13 cellular contexts compared by ENCODE assay signal in the genomic region with DNA sequence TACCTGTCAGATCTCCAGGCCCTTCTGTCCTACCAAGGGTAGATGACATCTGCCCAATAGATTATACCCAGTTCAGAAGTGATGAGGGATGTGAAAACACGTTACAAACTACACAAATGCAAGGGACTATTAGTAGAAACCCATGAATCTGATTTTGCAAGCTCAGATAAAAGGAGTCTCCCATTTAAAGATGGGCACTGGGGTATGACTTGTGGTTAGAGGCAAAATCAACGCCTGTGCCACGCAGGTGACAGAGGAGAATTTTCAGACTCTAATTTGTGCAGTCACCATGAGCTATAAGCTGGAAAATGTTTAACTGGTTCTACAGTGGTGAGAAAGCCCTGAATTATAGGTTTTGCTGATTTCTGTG.
"Had no signal": no experiment of that assay in that cellular context is flagged by ENCODE, and none has a peak within 500 bp of the region (broad histone marks: within the 10 kb centered on the region; RNA-seq: fewer than 3 reads in every experiment).

No MANE protein-coding gene starts in this region.

- ATAC-seq: activated CD4-positive, CD25-positive, alpha-beta regulatory T cell treated with anti-CD3 and anti-CD28 coated beads, Interleukin-2, amount 50 U/mL, for 24 hours; effector memory CD8-positive, alpha-beta T cell had no signal

- DNase-seq: activated naive CD4-positive, alpha-beta T cell treated with Interleukin-2 at 50 U/mL for 16 hours; activated T-cell treated with anti-CD3 and anti-CD28 coated beads for 4 hours; cerebellar nuclear complex; effector memory CD8-positive, alpha-beta T cell; heart right ventricle; naive B cell; sigmoid colon; stimulated activated CD4-positive, alpha-beta T cell treated with anti-CD3 and anti-CD28 coated beads, Interleukin-12 subunit alpha, Interleukin-12 subunit beta, amount 100 ng/mL, for 4 hours; stimulated activated CD4-positive, alpha-beta T cell treated with anti-CD3 and anti-CD28 coated beads, Interleukin-2, amount 100 ng/mL, for 24 hours; T1000; thyroid gland; uterus had no signal
